Comparison of ENCODE assay signal across 36 cellular contexts in genomic region chr17:53119773-53120172, GRCh38.
"Had no signal": no experiment of that assay in that cellular context is flagged by ENCODE, and none has a peak within 500 bp of the region (broad histone marks: within the 10 kb centered on the region; RNA-seq: fewer than 3 reads in every experiment).

No MANE protein-coding gene starts in this region.

- H3K27ac ChIP-seq: ascending aorta, cardiac muscle cell, colonic mucosa, VCaP had no signal

- H3K27ac Mint-ChIP-seq: activated CD4-positive, alpha-beta memory T cell treated with anti-CD3 and anti-CD28 coated beads, Interleukin-2, amount 10 ng/mL, durations not matched to agents 7 days and 5 days; activated CD4-positive, alpha-beta T cell treated with anti-CD3 and anti-CD28 coated beads for 36 hours; activated CD4-positive, alpha-beta T cell treated with anti-CD3 and anti-CD28 coated beads, Interleukin-2, amount 10 ng/mL, durations not matched to agents 7 days and 5 days; activated CD8-positive, alpha-beta memory T cell treated with anti-CD3 and anti-CD28 coated beads, Interleukin-2, amount 10 ng/mL, durations not matched to agents 7 days and 5 days; activated CD8-positive, alpha-beta T cell treated with anti-CD3 and anti-CD28 coated beads, Interleukin-2, amount 10 ng/mL, durations not matched to agents 7 days and 5 days; activated naive CD4-positive, alpha-beta T cell treated with anti-CD3 and anti-CD28 coated beads, Interleukin-2, amount 10 ng/mL, durations not matched to agents 7 days and 5 days; activated naive CD4-positive, alpha-beta T cell treated with anti-CD3 and anti-CD28 coated beads, Interleukin-2, amount 50 U/mL, for 24 hours; activated naive CD8-positive, alpha-beta T cell; activated naive CD8-positive, alpha-beta T cell treated with anti-CD3 and anti-CD28 coated beads, Interleukin-2, amount 10 ng/mL, durations not matched to agents 7 days and 5 days; activated naive CD8-positive, alpha-beta T cell treated with anti-CD3 and anti-CD28 coated beads, Interleukin-2, amount 50 U/mL, for 24 hours; activated T-cell treated with anti-CD3 and anti-CD28 coated beads, Interleukin-2, amount 50 U/mL, for 24 hours; activated T-helper 2 cell treated with anti-CD3 and anti-CD28 coated beads, Interferon-gamma antibody, Interleukin-2, Interleukin-4, amounts not matched to agents 10 μg/mL and 5 μg/mL and 100 μg/mL, durations not matched to agents 14 hours and 24 hours and 36 hours; brain; WTC11 had no signal

- DNase-seq: activated CD4-positive, alpha-beta memory T cell treated with anti-CD3 and anti-CD28 coated beads, Interleukin-2, amount 10 ng/mL, durations not matched to agents 7 days and 5 days; activated CD4-positive, alpha-beta T cell treated with anti-CD3 and anti-CD28 coated beads for 1 hour; activated CD4-positive, alpha-beta T cell treated with anti-CD3 and anti-CD28 coated beads for 36 hours; activated CD4-positive, alpha-beta T cell treated with anti-CD3 and anti-CD28 coated beads for 48 hours; activated CD4-positive, alpha-beta T cell treated with anti-CD3 and anti-CD28 coated beads, Interleukin-2, amount 10 ng/mL, durations not matched to agents 7 days and 5 days; activated CD4-positive, alpha-beta T cell treated with anti-CD3 and anti-CD28 coated beads, Interleukin-2, amount 50 U/mL, for 48 hours; activated CD4-positive, CD25-positive, alpha-beta regulatory T cell; activated CD8-positive, alpha-beta memory T cell treated with anti-CD3 and anti-CD28 coated beads for 24 hours; activated CD8-positive, alpha-beta memory T cell treated with anti-CD3 and anti-CD28 coated beads, Interleukin-2, amount 10 ng/mL, durations not matched to agents 7 days and 5 days; activated CD8-positive, alpha-beta memory T cell treated with anti-CD3 and anti-CD28 coated beads, Interleukin-2, amount 50 U/mL, for 48 hours; activated CD8-positive, alpha-beta T cell treated with anti-CD3 and anti-CD28 coated beads, Interleukin-2, amount 10 ng/mL, durations not matched to agents 7 days and 5 days; activated effector memory CD4-positive, alpha-beta T cell treated with Interleukin-2 at 50 U/mL for 16 hours; activated gamma-delta T cell; activated naive CD4-positive, alpha-beta T cell treated with anti-CD3 and anti-CD28 coated beads, Interleukin-2, amount 10 ng/mL, durations not matched to agents 7 days and 5 days; activated naive CD4-positive, alpha-beta T cell treated with Interleukin-2 at 50 U/mL for 16 hours; activated naive CD8-positive, alpha-beta T cell treated with anti-CD3 and anti-CD28 coated beads, Interleukin-2, amount 10 ng/mL, durations not matched to agents 7 days and 5 days; activated naive CD8-positive, alpha-beta T cell treated with anti-CD3 and anti-CD28 coated beads, Interleukin-2, amount 50 U/mL, for 24 hours; activated T-cell treated with anti-CD3 and anti-CD28 coated beads, Interleukin-2, amount 50 U/mL, for 24 hours; activated T-cell treated with anti-CD3 and anti-CD28 coated beads, Interleukin-2, amount 50 U/mL, for 48 hours; amygdala; anterior cingulate cortex; caudate nucleus; cerebellar nuclear complex; colonic mucosa had no signal

- H3K27me3 ChIP-seq: ascending aorta, cardiac muscle cell, colonic mucosa had no signal

- H3K4me3 ChIP-seq: ascending aorta, cardiac muscle cell, colonic mucosa had no signal

- H3K4me1 Mint-ChIP-seq: activated CD4-positive, alpha-beta memory T cell treated with anti-CD3 and anti-CD28 coated beads, Interleukin-2, amount 10 ng/mL, durations not matched to agents 7 days and 5 days; activated CD4-positive, alpha-beta T cell treated with anti-CD3 and anti-CD28 coated beads for 36 hours; activated CD4-positive, alpha-beta T cell treated with anti-CD3 and anti-CD28 coated beads, Interleukin-2, amount 10 ng/mL, durations not matched to agents 7 days and 5 days; activated CD8-positive, alpha-beta memory T cell treated with anti-CD3 and anti-CD28 coated beads, Interleukin-2, amount 10 ng/mL, durations not matched to agents 7 days and 5 days; activated naive CD4-positive, alpha-beta T cell treated with anti-CD3 and anti-CD28 coated beads, Interleukin-2, amount 10 ng/mL, durations not matched to agents 7 days and 5 days; activated naive CD4-positive, alpha-beta T cell treated with anti-CD3 and anti-CD28 coated beads, Interleukin-2, amount 50 U/mL, for 24 hours; activated naive CD8-positive, alpha-beta T cell treated with anti-CD3 and anti-CD28 coated beads, Interleukin-2, amount 10 ng/mL, durations not matched to agents 7 days and 5 days; activated naive CD8-positive, alpha-beta T cell treated with anti-CD3 and anti-CD28 coated beads, Interleukin-2, amount 50 U/mL, for 24 hours; brain; central memory CD8-positive, alpha-beta T cell; WTC11 had no signal

- H3K27me3 Mint-ChIP-seq: activated CD4-positive, alpha-beta memory T cell treated with anti-CD3 and anti-CD28 coated beads, Interleukin-2, amount 10 ng/mL, durations not matched to agents 7 days and 5 days; activated CD4-positive, alpha-beta T cell treated with anti-CD3 and anti-CD28 coated beads for 36 hours; activated CD4-positive, alpha-beta T cell treated with anti-CD3 and anti-CD28 coated beads, Interleukin-2, amount 10 ng/mL, durations not matched to agents 7 days and 5 days; activated CD8-positive, alpha-beta memory T cell treated with anti-CD3 and anti-CD28 coated beads, Interleukin-2, amount 10 ng/mL, durations not matched to agents 7 days and 5 days; activated naive CD4-positive, alpha-beta T cell treated with anti-CD3 and anti-CD28 coated beads, Interleukin-2, amount 10 ng/mL, durations not matched to agents 7 days and 5 days; activated naive CD4-positive, alpha-beta T cell treated with anti-CD3 and anti-CD28 coated beads, Interleukin-2, amount 50 U/mL, for 24 hours; activated naive CD8-positive, alpha-beta T cell; activated naive CD8-positive, alpha-beta T cell treated with anti-CD3 and anti-CD28 coated beads, Interleukin-2, amount 10 ng/mL, durations not matched to agents 7 days and 5 days; activated naive CD8-positive, alpha-beta T cell treated with anti-CD3 and anti-CD28 coated beads, Interleukin-2, amount 50 U/mL, for 24 hours; activated T-cell treated with anti-CD3 and anti-CD28 coated beads, Interleukin-2, amount 50 U/mL, for 24 hours; central memory CD8-positive, alpha-beta T cell had no signal

- H3K4me3 Mint-ChIP-seq: activated CD4-positive, alpha-beta memory T cell treated with anti-CD3 and anti-CD28 coated beads, Interleukin-2, amount 10 ng/mL, durations not matched to agents 7 days and 5 days; activated CD4-positive, alpha-beta T cell treated with anti-CD3 and anti-CD28 coated beads for 36 hours; activated CD4-positive, alpha-beta T cell treated with anti-CD3 and anti-CD28 coated beads, Interleukin-2, amount 10 ng/mL, durations not matched to agents 7 days and 5 days; activated CD8-positive, alpha-beta memory T cell treated with anti-CD3 and anti-CD28 coated beads, Interleukin-2, amount 10 ng/mL, durations not matched to agents 7 days and 5 days; activated CD8-positive, alpha-beta T cell treated with anti-CD3 and anti-CD28 coated beads, Interleukin-2, amount 10 ng/mL, durations not matched to agents 7 days and 5 days; activated naive CD4-positive, alpha-beta T cell treated with anti-CD3 and anti-CD28 coated beads, Interleukin-2, amount 10 ng/mL, durations not matched to agents 7 days and 5 days; activated naive CD4-positive, alpha-beta T cell treated with anti-CD3 and anti-CD28 coated beads, Interleukin-2, amount 50 U/mL, for 24 hours; activated naive CD8-positive, alpha-beta T cell; activated naive CD8-positive, alpha-beta T cell treated with anti-CD3 and anti-CD28 coated beads, Interleukin-2, amount 10 ng/mL, durations not matched to agents 7 days and 5 days; activated naive CD8-positive, alpha-beta T cell treated with anti-CD3 and anti-CD28 coated beads, Interleukin-2, amount 50 U/mL, for 24 hours; activated T-cell treated with anti-CD3 and anti-CD28 coated beads, Interleukin-2, amount 50 U/mL, for 24 hours; brain; central memory CD8-positive, alpha-beta T cell; WTC11 had no signal

- FAIRE-seq: bronchial epithelial cell, TTC549 had no signal

- H3K4me1 ChIP-seq: ascending aorta, colonic mucosa had no signal

- H3K9me3 ChIP-seq: ascending aorta, colonic mucosa had no signal

- ATAC-seq: activated CD4-positive, alpha-beta T cell treated with anti-CD3 and anti-CD28 coated beads for 36 hours; activated CD4-positive, CD25-positive, alpha-beta regulatory T cell treated with anti-CD3 and anti-CD28 coated beads, Interleukin-2, amount 50 U/mL, for 24 hours; activated CD8-positive, alpha-beta memory T cell treated with anti-CD3 and anti-CD28 coated beads, Interleukin-2, amount 10 ng/mL, durations not matched to agents 7 days and 5 days; activated CD8-positive, alpha-beta T cell treated with anti-CD3 and anti-CD28 coated beads, Interleukin-2, amount 10 ng/mL, durations not matched to agents 7 days and 5 days; activated naive CD8-positive, alpha-beta T cell treated with anti-CD3 and anti-CD28 coated beads, Interleukin-2, amount 50 U/mL, for 24 hours; WTC11 had no signal

- H3K36me3 Mint-ChIP-seq: activated CD8-positive, alpha-beta memory T cell treated with anti-CD3 and anti-CD28 coated beads, Interleukin-2, amount 10 ng/mL, durations not matched to agents 7 days and 5 days; activated naive CD4-positive, alpha-beta T cell treated with anti-CD3 and anti-CD28 coated beads, Interleukin-2, amount 10 ng/mL, durations not matched to agents 7 days and 5 days; activated naive CD4-positive, alpha-beta T cell treated with anti-CD3 and anti-CD28 coated beads, Interleukin-2, amount 50 U/mL, for 24 hours; activated naive CD8-positive, alpha-beta T cell; activated naive CD8-positive, alpha-beta T cell treated with anti-CD3 and anti-CD28 coated beads, Interleukin-2, amount 10 ng/mL, durations not matched to agents 7 days and 5 days; brain had no signal

- H3K36me3 ChIP-seq: ascending aorta, cardiac muscle cell, colonic mucosa had no signal
